ENCODE assay signal across 16 cellular contexts in the genomic region with DNA sequence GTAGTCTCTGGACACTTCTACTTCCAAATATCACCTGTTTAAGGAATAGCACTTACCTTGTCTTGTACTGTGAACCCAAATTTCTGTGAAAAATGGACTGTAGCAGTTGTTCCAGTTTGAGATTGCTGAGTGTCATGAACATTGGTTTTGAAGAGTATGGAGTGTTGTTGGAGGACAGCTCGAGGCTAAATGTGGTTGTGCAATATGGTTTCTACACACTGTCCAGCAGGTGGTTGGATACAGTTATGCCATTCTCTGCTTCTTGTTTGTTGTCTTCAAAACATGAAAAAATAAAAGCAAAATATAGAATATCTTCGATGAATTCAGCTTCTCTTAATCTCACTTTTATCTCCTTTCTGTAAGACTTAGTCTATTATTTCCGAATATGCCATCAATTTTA.
DNase-seq lines count a peak whose midpoint lies in the region; ATAC-seq and TF ChIP-seq lines count a peak whose summit lies in the region.
"Had no signal": no experiment of that assay in that cellular context is flagged by ENCODE, and none has a peak within 500 bp of the region (broad histone marks: within the 10 kb centered on the region; RNA-seq: fewer than 3 reads in every experiment).

No MANE protein-coding gene starts in this region.

- 39 to 59% (median 55%) methylated on average over 3 of the region's 3 CpGs for WGBS in adrenal gland, 4 donors

- H3K36me3 ChIP-seq in adrenal gland (replicated peaks in 1 of 2) = no peaks in the 10 kb centered on the region
- H3K36me3 ChIP-seq: SJCRH30 had no signal

- no peak for TF ChIP-seq POLR2A in adrenal gland (IDR thresholded peaks at IDR 0.05)

- intact Hi-C loops in adrenal gland (cut with DNase I) = no loop called here

- ATAC-seq in GM18511 (IDR thresholded peaks at IDR 0.05; ENCODE audit: unreplicated experiment) (no peak), GM19395 (IDR thresholded peaks at IDR 0.05; ENCODE audit: unreplicated experiment) (no peak)
- ATAC-seq: CD8-positive, alpha-beta T cell had no signal

- H3K27me3 ChIP-seq in adrenal gland = no peaks in the 10 kb centered on the region
- H3K27me3 ChIP-seq: SJCRH30 had no signal

- H3K27me3 Mint-ChIP-seq in HFFc6 (ENCODE audit: insufficient read depth) (no peaks in the 10 kb centered on the region; the same call in none of the 2 replicates), type B pancreatic cell (no peaks in the 10 kb centered on the region)
- H3K27me3 Mint-ChIP-seq: IgD-negative memory B cell had no signal

- H3K36me3 Mint-ChIP-seq in HFFc6 (ENCODE audit: low read depth) (peaks cover 2% of the 10 kb centered on the region), type B pancreatic cell (no peaks in the 10 kb centered on the region)
- H3K36me3 Mint-ChIP-seq: CD8-positive, alpha-beta T cell; IgD-negative memory B cell had no signal

- H3K9me3 ChIP-seq in adrenal gland (replicated peaks in 1 of 3) = no peaks in the 10 kb centered on the region
- H3K9me3 ChIP-seq: SJCRH30 had no signal

- H3K27ac Mint-ChIP-seq in HFFc6 (no peak overlapping the region), type B pancreatic cell (no peak overlapping the region)
- H3K27ac Mint-ChIP-seq: CD8-positive, alpha-beta T cell; IgD-negative memory B cell had no signal

- DNase-seq in HFFc6 (no peak), adrenal gland (no peak), fibroblast of villous mesenchyme (ENCODE audit: low read depth) (peak; percentile 46), type B pancreatic cell (ENCODE audit: extremely low spot score, unreplicated experiment) (no peak)
- DNase-seq in stimulated activated CD4-positive, alpha-beta T cell treated with anti-CD3 and anti-CD28 coated beads, Interleukin-12 subunit alpha, Interleukin-12 subunit beta, amount 100 ng/mL, for 4 hours = no peak
- DNase-seq: ACHN; CD8-positive, alpha-beta T cell; GOT3; NCI-H1417; NCI-H187 treated with DMSO at 0.1 percent for 48 hours; NCI-H748 treated with DMSO at 0.1 percent for 48 hours; SJCRH30 had no signal

- H3K4me3 Mint-ChIP-seq in HFFc6 (no peak overlapping the region), type B pancreatic cell (no peak overlapping the region)
- H3K4me3 Mint-ChIP-seq: CD8-positive, alpha-beta T cell; IgD-negative memory B cell had no signal

- H3K4me1 Mint-ChIP-seq in HFFc6 (ENCODE audit: low read depth) = peaks cover 3% of the 10 kb centered on the region
- H3K4me1 Mint-ChIP-seq in type B pancreatic cell (ENCODE audit: unreplicated experiment) = peaks cover 33% of the 10 kb centered on the region
- H3K4me1 Mint-ChIP-seq: IgD-negative memory B cell had no signal

- H3K9me3 Mint-ChIP-seq in HFFc6 = no peaks in the 10 kb centered on the region
- H3K9me3 Mint-ChIP-seq in type B pancreatic cell = no peaks in the 10 kb centered on the region
- H3K9me3 Mint-ChIP-seq: CD8-positive, alpha-beta T cell had no signal

- H3K4me3 ChIP-seq in adrenal gland (no peak overlapping the region), fibroblast of villous mesenchyme (ENCODE audit: low read depth, low read length) (no peak overlapping the region)
- H3K4me3 ChIP-seq: SJCRH30 had no signal

- H3K4me1 ChIP-seq in adrenal gland (replicated peaks in 1 of 2) = peaks cover 38 to 59% of the 10 kb centered on the region in 2 donors

- TF ChIP-seq CTCF in HFFc6 (IDR thresholded peaks at IDR 0.05) (0 out of 2 replicates have a peak, but pooled peaks have one; percentile 15), adrenal gland (IDR thresholded peaks at IDR 0.05) (peak in 1 of 6 experiments; percentile 33), fibroblast of villous mesenchyme (IDR thresholded peaks at IDR 0.05; ENCODE audit: insufficient read depth, low read depth, low read length) (no peak), type B pancreatic cell (conservative IDR thresholded peaks at IDR 0.05) (peak; percentile 17)

- peak overlapping the region in 4 of 5 donors; percentile 13 to 77 (median 48) for H3K27ac ChIP-seq in adrenal gland
- H3K27ac ChIP-seq: RWPE1, SJCRH30 had no signal
